1 cellular context compared by ENCODE assay signal in the genomic region with DNA sequence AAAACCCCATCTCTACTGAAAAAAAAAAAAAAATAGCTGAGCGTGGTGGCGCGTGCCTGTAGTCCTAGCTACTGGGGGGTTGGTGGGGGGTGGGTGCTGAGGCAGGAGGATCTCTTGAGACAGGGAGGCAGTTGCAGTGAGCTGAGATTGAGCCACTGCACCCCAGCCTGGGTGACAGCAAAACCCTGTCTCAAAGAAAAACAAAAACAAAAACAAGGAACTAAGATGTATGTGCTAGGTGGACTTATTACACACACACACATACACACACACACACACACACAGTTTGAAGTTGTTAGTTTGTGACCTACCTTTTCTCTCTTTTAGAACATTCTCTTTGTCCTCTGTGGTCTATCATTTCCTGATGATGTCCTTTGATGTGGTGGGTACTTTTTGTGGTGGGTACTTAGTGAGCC.
TF ChIP-seq lines count a peak whose summit lies in the region.

No MANE protein-coding gene starts in this region.

TF ChIP-seq in GM23338, 12 proteins besides CTCF, POLR2A, EP300 and RAD21 (continued from another document):
- TF ChIP-seq, protein P1, sequence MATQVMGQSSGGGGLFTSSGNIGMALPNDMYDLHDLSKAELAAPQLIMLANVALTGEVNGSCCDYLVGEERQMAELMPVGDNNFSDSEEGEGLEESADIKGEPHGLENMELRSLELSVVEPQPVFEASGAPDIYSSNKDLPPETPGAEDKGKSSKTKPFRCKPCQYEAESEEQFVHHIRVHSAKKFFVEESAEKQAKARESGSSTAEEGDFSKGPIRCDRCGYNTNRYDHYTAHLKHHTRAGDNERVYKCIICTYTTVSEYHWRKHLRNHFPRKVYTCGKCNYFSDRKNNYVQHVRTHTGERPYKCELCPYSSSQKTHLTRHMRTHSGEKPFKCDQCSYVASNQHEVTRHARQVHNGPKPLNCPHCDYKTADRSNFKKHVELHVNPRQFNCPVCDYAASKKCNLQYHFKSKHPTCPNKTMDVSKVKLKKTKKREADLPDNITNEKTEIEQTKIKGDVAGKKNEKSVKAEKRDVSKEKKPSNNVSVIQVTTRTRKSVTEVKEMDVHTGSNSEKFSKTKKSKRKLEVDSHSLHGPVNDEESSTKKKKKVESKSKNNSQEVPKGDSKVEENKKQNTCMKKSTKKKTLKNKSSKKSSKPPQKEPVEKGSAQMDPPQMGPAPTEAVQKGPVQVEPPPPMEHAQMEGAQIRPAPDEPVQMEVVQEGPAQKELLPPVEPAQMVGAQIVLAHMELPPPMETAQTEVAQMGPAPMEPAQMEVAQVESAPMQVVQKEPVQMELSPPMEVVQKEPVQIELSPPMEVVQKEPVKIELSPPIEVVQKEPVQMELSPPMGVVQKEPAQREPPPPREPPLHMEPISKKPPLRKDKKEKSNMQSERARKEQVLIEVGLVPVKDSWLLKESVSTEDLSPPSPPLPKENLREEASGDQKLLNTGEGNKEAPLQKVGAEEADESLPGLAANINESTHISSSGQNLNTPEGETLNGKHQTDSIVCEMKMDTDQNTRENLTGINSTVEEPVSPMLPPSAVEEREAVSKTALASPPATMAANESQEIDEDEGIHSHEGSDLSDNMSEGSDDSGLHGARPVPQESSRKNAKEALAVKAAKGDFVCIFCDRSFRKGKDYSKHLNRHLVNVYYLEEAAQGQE (IDR thresholded peaks at IDR 0.05; ENCODE audit: unreplicated experiment), result no peak
- TF ChIP-seq EZH2phosphoT487 (IDR thresholded peaks at IDR 0.05; ENCODE audit: unreplicated experiment) (no peak), STAT1 (IDR thresholded peaks at IDR 0.05; ENCODE audit: unreplicated experiment) (no peak), EZH2 (IDR thresholded peaks at IDR 0.05; ENCODE audit: low read depth, unreplicated experiment) (no peak), ZNF331 (CRISPR knock-in tag; IDR thresholded peaks at IDR 0.05; ENCODE audit: low read depth) (no peak), JUNB (IDR thresholded peaks at IDR 0.05; ENCODE audit: unreplicated experiment) (no peak)
- TF ChIP-seq, protein P2, sequence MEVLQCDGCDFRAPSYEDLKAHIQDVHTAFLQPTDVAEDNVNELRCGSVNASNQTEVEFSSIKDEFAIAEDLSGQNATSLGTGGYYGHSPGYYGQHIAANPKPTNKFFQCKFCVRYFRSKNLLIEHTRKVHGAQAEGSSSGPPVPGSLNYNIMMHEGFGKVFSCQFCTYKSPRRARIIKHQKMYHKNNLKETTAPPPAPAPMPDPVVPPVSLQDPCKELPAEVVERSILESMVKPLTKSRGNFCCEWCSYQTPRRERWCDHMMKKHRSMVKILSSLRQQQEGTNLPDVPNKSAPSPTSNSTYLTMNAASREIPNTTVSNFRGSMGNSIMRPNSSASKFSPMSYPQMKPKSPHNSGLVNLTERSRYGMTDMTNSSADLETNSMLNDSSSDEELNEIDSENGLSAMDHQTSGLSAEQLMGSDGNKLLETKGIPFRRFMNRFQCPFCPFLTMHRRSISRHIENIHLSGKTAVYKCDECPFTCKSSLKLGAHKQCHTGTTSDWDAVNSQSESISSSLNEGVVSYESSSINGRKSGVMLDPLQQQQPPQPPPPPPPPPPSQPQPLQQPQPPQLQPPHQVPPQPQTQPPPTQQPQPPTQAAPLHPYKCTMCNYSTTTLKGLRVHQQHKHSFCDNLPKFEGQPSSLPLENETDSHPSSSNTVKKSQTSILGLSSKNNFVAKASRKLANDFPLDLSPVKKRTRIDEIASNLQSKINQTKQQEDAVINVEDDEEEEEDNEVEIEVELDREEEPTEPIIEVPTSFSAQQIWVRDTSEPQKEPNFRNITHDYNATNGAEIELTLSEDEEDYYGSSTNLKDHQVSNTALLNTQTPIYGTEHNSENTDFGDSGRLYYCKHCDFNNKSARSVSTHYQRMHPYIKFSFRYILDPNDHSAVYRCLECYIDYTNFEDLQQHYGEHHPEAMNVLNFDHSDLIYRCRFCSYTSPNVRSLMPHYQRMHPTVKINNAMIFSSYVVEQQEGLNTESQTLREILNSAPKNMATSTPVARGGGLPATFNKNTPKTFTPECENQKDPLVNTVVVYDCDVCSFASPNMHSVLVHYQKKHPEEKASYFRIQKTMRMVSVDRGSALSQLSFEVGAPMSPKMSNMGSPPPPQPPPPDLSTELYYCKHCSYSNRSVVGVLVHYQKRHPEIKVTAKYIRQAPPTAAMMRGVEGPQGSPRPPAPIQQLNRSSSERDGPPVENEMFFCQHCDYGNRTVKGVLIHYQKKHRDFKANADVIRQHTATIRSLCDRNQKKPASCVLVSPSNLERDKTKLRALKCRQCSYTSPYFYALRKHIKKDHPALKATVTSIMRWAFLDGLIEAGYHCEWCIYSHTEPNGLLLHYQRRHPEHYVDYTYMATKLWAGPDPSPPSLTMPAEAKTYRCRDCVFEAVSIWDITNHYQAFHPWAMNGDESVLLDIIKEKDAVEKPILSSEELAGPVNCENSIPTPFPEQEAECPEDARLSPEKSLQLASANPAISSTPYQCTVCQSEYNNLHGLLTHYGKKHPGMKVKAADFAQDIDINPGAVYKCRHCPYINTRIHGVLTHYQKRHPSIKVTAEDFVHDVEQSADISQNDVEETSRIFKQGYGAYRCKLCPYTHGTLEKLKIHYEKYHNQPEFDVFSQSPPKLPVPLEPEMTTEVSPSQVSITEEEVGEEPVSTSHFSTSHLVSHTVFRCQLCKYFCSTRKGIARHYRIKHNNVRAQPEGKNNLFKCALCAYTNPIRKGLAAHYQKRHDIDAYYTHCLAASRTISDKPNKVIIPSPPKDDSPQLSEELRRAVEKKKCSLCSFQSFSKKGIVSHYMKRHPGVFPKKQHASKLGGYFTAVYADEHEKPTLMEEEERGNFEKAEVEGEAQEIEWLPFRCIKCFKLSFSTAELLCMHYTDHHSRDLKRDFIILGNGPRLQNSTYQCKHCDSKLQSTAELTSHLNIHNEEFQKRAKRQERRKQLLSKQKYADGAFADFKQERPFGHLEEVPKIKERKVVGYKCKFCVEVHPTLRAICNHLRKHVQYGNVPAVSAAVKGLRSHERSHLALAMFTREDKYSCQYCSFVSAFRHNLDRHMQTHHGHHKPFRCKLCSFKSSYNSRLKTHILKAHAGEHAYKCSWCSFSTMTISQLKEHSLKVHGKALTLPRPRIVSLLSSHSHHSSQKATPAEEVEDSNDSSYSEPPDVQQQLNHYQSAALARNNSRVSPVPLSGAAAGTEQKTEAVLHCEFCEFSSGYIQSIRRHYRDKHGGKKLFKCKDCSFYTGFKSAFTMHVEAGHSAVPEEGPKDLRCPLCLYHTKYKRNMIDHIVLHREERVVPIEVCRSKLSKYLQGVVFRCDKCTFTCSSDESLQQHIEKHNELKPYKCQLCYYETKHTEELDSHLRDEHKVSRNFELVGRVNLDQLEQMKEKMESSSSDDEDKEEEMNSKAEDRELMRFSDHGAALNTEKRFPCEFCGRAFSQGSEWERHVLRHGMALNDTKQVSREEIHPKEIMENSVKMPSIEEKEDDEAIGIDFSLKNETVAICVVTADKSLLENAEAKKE (CRISPR knock-in tag; IDR thresholded peaks at IDR 0.05), result no peak
